ENCODE assay signal across 1 cellular context in genomic region chr2:185892484-185892883, GRCh38.
TF ChIP-seq lines count a peak whose summit lies in the region.

No MANE protein-coding gene starts in this region.

TF ChIP-seq in WTC11, 78 proteins besides CTCF, POLR2A, EP300 and RAD21 (continued from another document):
- TF ChIP-seq ARID4B (CRISPR knock-in tag; IDR thresholded peaks at IDR 0.05; ENCODE audit: borderline replicate concordance) (no peak), TCF7 (CRISPR knock-in tag; IDR thresholded peaks at IDR 0.05; ENCODE audit: low read depth) (no peak), SMAD3 (CRISPR knock-in tag; IDR thresholded peaks at IDR 0.05; ENCODE audit: borderline replicate concordance) (no peak), USF1 (CRISPR knock-in tag; IDR thresholded peaks at IDR 0.05) (no peak), NFATC4 (CRISPR knock-in tag; IDR thresholded peaks at IDR 0.05) (no peak), FOXK1 (CRISPR knock-in tag; IDR thresholded peaks at IDR 0.05) (no peak), ATF3 (CRISPR knock-in tag; conservative IDR thresholded peaks at IDR 0.05) (no peak), ATF1 (CRISPR knock-in tag; IDR thresholded peaks at IDR 0.05) (no peak), GRHL2 (CRISPR knock-in tag; IDR thresholded peaks at IDR 0.05; ENCODE audit: insufficient replicate concordance, severe bottlenecking) (no peak)
TF ChIP-seq in WTC11: peak in this region for 0.
